21 cellular contexts compared by ENCODE assay signal in genomic region chr9:14500705-14501104, GRCh38.
"Had no signal": no experiment of that assay in that cellular context is flagged by ENCODE, and none has a peak within 500 bp of the region (broad histone marks: within the 10 kb centered on the region; RNA-seq: fewer than 3 reads in every experiment).

No MANE protein-coding gene starts in this region.

- H3K27me3 ChIP-seq: body of pancreas had no signal

- H3K27ac Mint-ChIP-seq: activated B cell treated with CpG ODN at 0.5 μM for 24 hours; activated CD8-positive, alpha-beta T cell treated with anti-CD3 and anti-CD28 coated beads, Interleukin-2, amount 10 ng/mL, durations not matched to agents 7 days and 5 days; activated naive CD4-positive, alpha-beta T cell treated with anti-CD3 and anti-CD28 coated beads, Interleukin-2, amount 50 U/mL, for 72 hours; activated T-cell treated with anti-CD3 and anti-CD28 coated beads, Interleukin-2, amount 50 U/mL, for 72 hours; natural killer cell had no signal

- H3K4me1 ChIP-seq: body of pancreas, esophagus muscularis mucosa, suprapubic skin had no signal

- H3K4me3 ChIP-seq: body of pancreas, coronary artery, esophagus muscularis mucosa, suprapubic skin had no signal

- H3K4me3 Mint-ChIP-seq: activated B cell treated with CpG ODN at 0.5 μM for 24 hours; activated CD8-positive, alpha-beta T cell treated with anti-CD3 and anti-CD28 coated beads, Interleukin-2, amount 10 ng/mL, durations not matched to agents 7 days and 5 days; activated T-cell treated with anti-CD3 and anti-CD28 coated beads, Interleukin-2, amount 50 U/mL, for 72 hours; natural killer cell had no signal

- H3K27ac ChIP-seq: body of pancreas, coronary artery, esophagus muscularis mucosa, suprapubic skin had no signal

- H3K36me3 ChIP-seq: esophagus muscularis mucosa, suprapubic skin had no signal

- H3K9me3 Mint-ChIP-seq: activated B cell treated with CpG ODN at 0.5 μM for 24 hours had no signal

- DNase-seq: activated B cell treated with CpG ODN at 0.5 μM for 24 hours; activated CD4-positive, alpha-beta T cell treated with anti-CD3 and anti-CD28 coated beads for 48 hours; activated CD8-positive, alpha-beta memory T cell treated with anti-CD3 and anti-CD28 coated beads, Interleukin-2, amount 50 U/mL, for 48 hours; activated CD8-positive, alpha-beta T cell treated with anti-CD3 and anti-CD28 coated beads, Interleukin-2, amount 10 ng/mL, durations not matched to agents 7 days and 5 days; activated gamma-delta T cell; activated T-cell treated with anti-CD3 and anti-CD28 coated beads, Interleukin-2, amount 50 U/mL, for 72 hours; body of pancreas; central memory CD4-positive, alpha-beta T cell; effector CD4-positive, alpha-beta T cell; natural killer cell; posterior cingulate gyrus; right cardiac atrium; small intestine; stimulated activated CD4-positive, alpha-beta T cell treated with anti-CD3 and anti-CD28 coated beads, Interleukin-4, amount 100 ng/mL, for 24 hours; stimulated activated naive CD8-positive, alpha-beta T cell treated with anti-CD3 and anti-CD28 coated beads, Interleukin-15, Interleukin-2, amounts not matched to agents 100 U/mL and 50 U/mL, for 24 hours; trophoblast cell had no signal

- H3K9me3 ChIP-seq: body of pancreas, esophagus muscularis mucosa, suprapubic skin had no signal

- ATAC-seq: activated CD8-positive, alpha-beta T cell treated with anti-CD3 and anti-CD28 coated beads, Interleukin-2, amount 10 ng/mL, durations not matched to agents 7 days and 5 days; activated naive CD4-positive, alpha-beta T cell treated with anti-CD3 and anti-CD28 coated beads, Interleukin-2, amount 50 U/mL, for 72 hours; activated T-cell treated with anti-CD3 and anti-CD28 coated beads, Interleukin-2, amount 50 U/mL, for 72 hours; body of pancreas; left lobe of liver; natural killer cell; right cardiac atrium; stimulated activated naive CD8-positive, alpha-beta T cell treated with anti-CD3 and anti-CD28 coated beads, Interleukin-15, Interleukin-2, amounts not matched to agents 100 U/mL and 50 U/mL, for 24 hours had no signal

- H3K4me1 Mint-ChIP-seq: activated B cell treated with CpG ODN at 0.5 μM for 24 hours, natural killer cell had no signal

- H3K36me3 Mint-ChIP-seq: natural killer cell had no signal
